8 cellular contexts compared by ENCODE assay signal in genomic region chr11:64652586-64653387, GRCh38.
DNase-seq lines count a peak whose midpoint lies in the region; ATAC-seq and TF ChIP-seq lines count a peak whose summit lies in the region.

No MANE protein-coding gene starts in this region.

- TF ChIP-seq POLR2A in right lobe of liver (IDR thresholded peaks at IDR 0.05) = no peak

- POLR2A ChIA-PET in AG04450 (lab: Yijun Ruan, JAX) = no interaction called here

- intact Hi-C loops in colonic mucosa (cut with DNase I) = loop anchor here (1.0 to 5.0 kb wide), 3 partner anchors 99 to 205 kb away; no protein-coding TSS in a partner anchor
- intact Hi-C loops in right lobe of liver (cut with DNase I) = loop anchor here in 1 of 2 donors (5.0 kb wide), 1 partner anchor 100 kb away; no protein-coding TSS in a partner anchor

- 27% methylated on average over 11 of the region's 13 CpGs for WGBS in right lobe of liver (ENCODE audit: insufficient coverage, low coverage, low lambda C conversion rate, missing lambda C conversion rate)

- peak; percentile 26 for DNase-seq in AG04450 (ENCODE audit: low read depth, low spot score)
- peak; percentile 83 for DNase-seq in GM20000 (ENCODE audit: low spot score)
- peak; percentile 72 for DNase-seq in NCI-H345 (lab: John Stamatoyannopoulos, UW)
- peak; percentile 86 for DNase-seq in activated CD4-positive, alpha-beta T cell treated with anti-CD3 and anti-CD28 coated beads for 48 hours
- peak; percentile 84 for DNase-seq in colonic mucosa
- peak in 2 of 3 donors; percentile 68 to 78 for DNase-seq in right lobe of liver
- peak; percentile 43 to 66 (median 61) for DNase-seq in stimulated activated CD4-positive, alpha-beta T cell treated with anti-CD3 and anti-CD28 coated beads, TNF-alpha, amount 100 ng/mL, for 4 hours (ENCODE audit: low read depth in 3 of 3)

- CTCF ChIA-PET in AG04450 (lab: Charles Lee) = interaction anchor here (0.6 to 5.3 kb wide), 11 partner anchors 8 to 623 kb away, joined by 3 to 36 read pairs (median 7); no protein-coding TSS in a partner anchor

- H3K9me3 ChIP-seq in AG04450 (ENCODE audit: control insufficient read depth, insufficient read depth, low read length) (no peaks in the 10 kb centered on the region), colonic mucosa (no peaks in the 10 kb centered on the region), right lobe of liver (no peaks in the 10 kb centered on the region)

- peak; percentile 62 to 86 (median 72) for ATAC-seq in right lobe of liver
- ATAC-seq in HG02870 (IDR thresholded peaks at IDR 0.05; ENCODE audit: unreplicated experiment) = no peak

- H3K4me3 ChIP-seq in AG04450 (ENCODE audit: low read depth, low read length) = no peak overlapping the region
- no peak overlapping the region for H3K4me3 ChIP-seq in colonic mucosa
- no peak overlapping the region for H3K4me3 ChIP-seq in right lobe of liver

- TF ChIP-seq CTCF in AG04450 (IDR thresholded peaks at IDR 0.05; ENCODE audit: low read depth, low read length) (peak; percentile 96), GM20000 (IDR thresholded peaks at IDR 0.05; ENCODE audit: extremely low read depth, missing control alignments) (peak; percentile 82), colonic mucosa (IDR thresholded peaks at IDR 0.05) (peak; percentile 74), right lobe of liver (IDR thresholded peaks at IDR 0.05) (peak; percentile 80 to 87 (median 84))

- H3K36me3 ChIP-seq in colonic mucosa (no peaks in the 10 kb centered on the region), right lobe of liver (no peaks in the 10 kb centered on the region)

- H3K27me3 ChIP-seq in AG04450 (ENCODE audit: control insufficient read depth, insufficient read depth, low read length) (peaks cover 12% of the 10 kb centered on the region), colonic mucosa (no peaks in the 10 kb centered on the region), right lobe of liver (no peaks in the 10 kb centered on the region)

- no peaks in the 10 kb centered on the region for H3K4me1 ChIP-seq in colonic mucosa
- H3K4me1 ChIP-seq in right lobe of liver = peaks cover 0 to 23% (median 4%) of the 10 kb centered on the region in 4 donors

- no peak overlapping the region for H3K9ac ChIP-seq in colonic mucosa (ENCODE audit: low read depth in 2 of 2, low read length in 2 of 2)

- H3K27ac ChIP-seq in AG04450 (ENCODE audit: low read depth, low read length) = no peak overlapping the region
- H3K27ac ChIP-seq in colonic mucosa = no peak overlapping the region
- H3K27ac ChIP-seq in right lobe of liver = no peak overlapping the region

Comparison
In these comparisons a context has a peak if more than half of its experiments do, and no peak if none do; other contexts are left out.
1. DNase-seq: peak in every context shown above with its lines; median percentile 86 in activated CD4-positive, alpha-beta T cell treated with anti-CD3 and anti-CD28 coated beads for 48 hours; 84 in colonic mucosa; 83 in GM20000; 73 in right lobe of liver; 72 in NCI-H345; 61 in stimulated activated CD4-positive, alpha-beta T cell treated with anti-CD3 and anti-CD28 coated beads, TNF-alpha, amount 100 ng/mL, for 4 hours; 26 in AG04450.